8 cellular contexts compared by ENCODE assay signal in the genomic region with DNA sequence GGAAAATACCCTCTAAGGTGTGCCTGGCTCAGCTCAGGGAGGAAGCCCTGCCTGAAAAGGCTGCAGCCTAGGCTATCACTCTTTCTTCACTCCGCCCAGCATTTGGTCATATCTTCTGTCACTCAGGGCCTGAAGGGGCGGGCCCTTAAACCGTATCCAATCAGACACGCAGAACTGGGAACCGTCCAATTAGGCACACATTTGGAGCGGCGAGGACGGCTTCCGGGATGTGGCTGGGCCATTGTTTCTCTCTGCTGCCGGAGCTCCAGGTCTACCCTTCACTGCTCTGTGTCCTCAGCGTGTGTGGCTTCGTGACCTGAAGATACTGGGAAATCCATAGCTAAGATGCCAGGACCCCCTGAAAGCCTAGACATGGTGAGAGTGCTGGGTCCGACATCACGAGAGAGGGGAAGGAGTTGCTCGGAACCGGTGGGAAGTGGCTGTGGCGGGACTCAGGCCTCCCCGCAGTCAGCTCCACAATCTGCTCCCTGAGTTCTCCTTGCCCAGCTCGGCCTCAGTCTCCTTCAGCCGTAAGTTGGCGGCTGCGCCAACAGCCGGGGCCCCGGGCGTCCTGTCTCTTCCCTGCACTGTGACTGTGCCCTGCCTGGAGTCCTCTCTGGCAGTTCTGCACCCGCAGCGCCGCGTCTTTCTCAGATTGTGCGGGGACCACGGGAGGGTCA. TPM values are rescaled to one million over a fixed set of nuclear protein-coding genes. Genes with fewer than 3 reads are reported as not detected.
A peak's percentile ranks its signal among the peaks of the same experiment; 100 is the strongest.
DNase-seq lines count a peak whose midpoint lies in the region; ATAC-seq and TF ChIP-seq lines count a peak whose summit lies in the region.

Gene ZNF493, plus strand, starts transcription at position 241 of the 680 bp plus-strand sequence. Its CDS starts 105 bp downstream, at position 346.

- H3K4me3 ChIP-seq in AG04450 (ENCODE audit: low read depth, low read length): peak within 1 kb of the TSS; percentile 92

- CTCF ChIA-PET in AG04450 (lab: Charles Lee): interaction anchor here (1.0 kb wide), 1 partner anchor 109 kb away, joined by 3 read pairs; the partner anchor contains the start of gene ZNF429

- TF ChIP-seq CTCF in AG04450 (IDR thresholded peaks at IDR 0.05; ENCODE audit: low read depth, low read length): no peak

- peak; percentile 78 for DNase-seq in AG04450 (ENCODE audit: low read depth, low spot score)
- DNase-seq in NCI-H2227 (lab: John Stamatoyannopoulos, UW; ENCODE audit: unreplicated experiment): peak; percentile 90
- DNase-seq in activated CD4-positive, CD25-positive, alpha-beta regulatory T cell treated with anti-CD3 and anti-CD28 coated beads, Interleukin-2, amount 50 U/mL, for 72 hours: peak; percentile 85
- peak; percentile 34 to 93 for DNase-seq in cerebellar nuclear complex (lab: John Stamatoyannopoulos, UW)
- DNase-seq in islet precursor cell: peak; percentile 98
- peak; percentile 83 for DNase-seq in stimulated activated CD4-positive, alpha-beta T cell treated with anti-CD3 and anti-CD28 coated beads, Interleukin-12 subunit alpha, Interleukin-12 subunit beta, amount 100 ng/mL, for 4 hours

- peaks cover 22% of the 10 kb centered on the region for H3K9me3 ChIP-seq in AG04450 (ENCODE audit: control insufficient read depth, insufficient read depth, low read length)

- ATAC-seq in GM18873 (IDR thresholded peaks at IDR 0.05; ENCODE audit: low FRiP score, unreplicated experiment) (peak; percentile 99), HG03135 (IDR thresholded peaks at IDR 0.05; ENCODE audit: unreplicated experiment) (peak; percentile 100)

- peak within 1 kb of the TSS; percentile 62 for H3K27ac ChIP-seq in AG04450 (ENCODE audit: low read depth, low read length)

- no peaks in the 10 kb centered on the region for H3K27me3 ChIP-seq in AG04450 (ENCODE audit: control insufficient read depth, insufficient read depth, low read length)

- POLR2A ChIA-PET in AG04450 (lab: Yijun Ruan, JAX): interaction anchor here (0.6 to 1.6 kb wide), 6 partner anchors 12 to 735 kb away, joined by 3 to 7 read pairs (median 4); partner anchors contain the start of genes ZNF429, ZNF626, ZNF708 and ZNF738

RNA-seq across cellular contexts. Expression of gene ZNF493, which starts in this region (rescaled TPM):
- polyA plus RNA-seq in AG04450 (2011; rRNA removed): 5.8 and 6.4 TPM in 2 replicates
- polyA minus RNA-seq in AG04450 (2011; rRNA and poly(A)+ RNA removed): 14.5 and 16.5 TPM in 2 replicates

Comparison
In these comparisons a context has a peak if more than half of its experiments do, and no peak if none do; other contexts are left out.
1. Peak in every context shown above with its lines: DNase-seq, ATAC-seq, H3K4me3 ChIP-seq and H3K27ac ChIP-seq.